ENCODE assay signal across 24 cellular contexts in the genomic region with DNA sequence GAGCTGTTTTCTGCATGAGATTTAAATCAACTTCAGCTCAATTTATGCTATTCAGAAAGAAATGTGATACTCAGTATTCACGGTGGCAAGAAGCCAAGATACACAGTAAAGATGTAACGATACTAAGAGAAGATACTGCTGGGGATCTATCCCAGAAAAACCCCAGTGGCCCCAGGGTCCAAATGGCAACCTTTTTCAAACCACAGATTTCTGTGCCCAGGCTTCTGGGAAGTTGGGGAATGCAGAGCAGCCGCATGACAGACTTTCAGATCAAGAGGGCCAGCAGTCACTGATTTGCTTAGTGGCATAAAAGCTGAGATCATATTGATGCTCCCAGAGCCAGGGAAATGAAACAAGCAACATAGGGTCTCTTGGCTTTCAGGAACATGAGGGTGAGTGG.
A peak's percentile ranks its signal among the peaks of the same experiment; 100 is the strongest.
DNase-seq lines count a peak whose midpoint lies in the region; ATAC-seq and TF ChIP-seq lines count a peak whose summit lies in the region.
"Had no signal": no experiment of that assay in that cellular context is flagged by ENCODE, and none has a peak within 500 bp of the region (broad histone marks: within the 10 kb centered on the region; RNA-seq: fewer than 3 reads in every experiment).

No MANE protein-coding gene starts in this region.

- TF ChIP-seq EP300 in sigmoid colon (IDR thresholded peaks at IDR 0.05) = no peak

- H3K4me3 ChIP-seq in AG10803 (ENCODE audit: low read length) (no peak overlapping the region), fibroblast of the aortic adventitia (ENCODE audit: low read depth, low read length) (no peak overlapping the region), sigmoid colon (no peak overlapping the region)
- H3K4me3 ChIP-seq: cardiac muscle cell, spleen had no signal

- CTCF ChIA-PET in activated CD8-positive, alpha-beta T cell treated with anti-CD3 and anti-CD28 coated beads, Interleukin-2, amount 10 ng/mL, durations not matched to agents 7 days and 5 days (lab: Charles Lee) = no interaction called here

- H3K27me3 ChIP-seq in sigmoid colon = no peaks in the 10 kb centered on the region
- H3K27me3 ChIP-seq: cardiac muscle cell, foreskin keratinocyte, spleen had no signal

- no peaks in the 10 kb centered on the region for H3K36me3 ChIP-seq in sigmoid colon
- H3K36me3 ChIP-seq: cardiac muscle cell, spleen had no signal

- H3K27ac ChIP-seq in sigmoid colon = no peak overlapping the region
- H3K27ac ChIP-seq: cardiac muscle cell, foreskin keratinocyte, spleen had no signal

- no peaks in the 10 kb centered on the region for H3K27me3 Mint-ChIP-seq in activated CD8-positive, alpha-beta T cell treated with anti-CD3 and anti-CD28 coated beads, Interleukin-2, amount 10 ng/mL, durations not matched to agents 7 days and 5 days (ENCODE audit: low read depth)
- H3K27me3 Mint-ChIP-seq: activated B cell treated with CpG ODN at 0.5 μM for 24 hours; activated naive CD8-positive, alpha-beta T cell treated with anti-CD3 and anti-CD28 coated beads, Interleukin-2, amount 50 U/mL, for 24 hours; IgD-negative memory B cell had no signal

- POLR2A ChIA-PET in activated CD8-positive, alpha-beta T cell treated with anti-CD3 and anti-CD28 coated beads, Interleukin-2, amount 10 ng/mL, durations not matched to agents 7 days and 5 days (lab: Charles Lee) = no interaction called here

- no peaks in the 10 kb centered on the region for H3K9me3 ChIP-seq in sigmoid colon
- H3K9me3 ChIP-seq: spleen had no signal

- H3K4me1 Mint-ChIP-seq in activated CD8-positive, alpha-beta T cell treated with anti-CD3 and anti-CD28 coated beads, Interleukin-2, amount 10 ng/mL, durations not matched to agents 7 days and 5 days (ENCODE audit: low read depth) = no peaks in the 10 kb centered on the region
- H3K4me1 Mint-ChIP-seq: activated B cell treated with CpG ODN at 0.5 μM for 24 hours; activated naive CD8-positive, alpha-beta T cell treated with anti-CD3 and anti-CD28 coated beads, Interleukin-2, amount 50 U/mL, for 24 hours; CD14-positive monocyte; IgD-negative memory B cell had no signal

- 40 to 72% methylated on average over 3 of the region's 3 CpGs for WGBS in sigmoid colon, 2 donors

- TF ChIP-seq POLR2A in sigmoid colon (IDR thresholded peaks at IDR 0.05) = no peak

- no peaks in the 10 kb centered on the region for H3K36me3 Mint-ChIP-seq in activated CD8-positive, alpha-beta T cell treated with anti-CD3 and anti-CD28 coated beads, Interleukin-2, amount 10 ng/mL, durations not matched to agents 7 days and 5 days (ENCODE audit: low read depth)
- H3K36me3 Mint-ChIP-seq: CD14-positive monocyte, IgD-negative memory B cell had no signal

- ATAC-seq in activated CD8-positive, alpha-beta T cell treated with anti-CD3 and anti-CD28 coated beads, Interleukin-2, amount 10 ng/mL, durations not matched to agents 7 days and 5 days = no peak
- ATAC-seq: activated naive CD8-positive, alpha-beta T cell treated with anti-CD3 and anti-CD28 coated beads, Interleukin-2, amount 50 U/mL, for 24 hours; foreskin keratinocyte had no signal

- no peak overlapping the region for H3K4me3 Mint-ChIP-seq in activated CD8-positive, alpha-beta T cell treated with anti-CD3 and anti-CD28 coated beads, Interleukin-2, amount 10 ng/mL, durations not matched to agents 7 days and 5 days
- H3K4me3 Mint-ChIP-seq: activated B cell treated with CpG ODN at 0.5 μM for 24 hours; activated naive CD8-positive, alpha-beta T cell treated with anti-CD3 and anti-CD28 coated beads, Interleukin-2, amount 50 U/mL, for 24 hours; CD14-positive monocyte; IgD-negative memory B cell had no signal

- no peak for TF ChIP-seq CTCF in AG10803 (conservative IDR thresholded peaks at IDR 0.05; ENCODE audit: low read length)
- no peak for TF ChIP-seq CTCF in fibroblast of the aortic adventitia (IDR thresholded peaks at IDR 0.05; ENCODE audit: insufficient read depth, low read length)
- TF ChIP-seq CTCF in sigmoid colon (IDR thresholded peaks at IDR 0.05) = no peak

- H3K4me1 ChIP-seq in sigmoid colon = no peaks in the 10 kb centered on the region
- H3K4me1 ChIP-seq: foreskin keratinocyte, spleen had no signal

- intact Hi-C loops in sigmoid colon (cut with DNase I) = no loop called here

- no peak overlapping the region for H3K27ac Mint-ChIP-seq in activated CD8-positive, alpha-beta T cell treated with anti-CD3 and anti-CD28 coated beads, Interleukin-2, amount 10 ng/mL, durations not matched to agents 7 days and 5 days
- H3K27ac Mint-ChIP-seq: activated B cell treated with CpG ODN at 0.5 μM for 24 hours; activated naive CD8-positive, alpha-beta T cell treated with anti-CD3 and anti-CD28 coated beads, Interleukin-2, amount 50 U/mL, for 24 hours; IgD-negative memory B cell had no signal

- DNase-seq in AG10803 (ENCODE audit: low read depth) = peak; percentile 0
- peak; percentile 74 for DNase-seq in M059J (ENCODE audit: low read depth)
- DNase-seq in astrocyte of the hippocampus (ENCODE audit: low read depth, low spot score) = peak; percentile 63
- peak; percentile 4 for DNase-seq in fibroblast of the aortic adventitia (ENCODE audit: low read depth)
- no peak for DNase-seq in NCI-H526 (lab: John Stamatoyannopoulos, UW)
- no peak for DNase-seq in NCI-H226
- DNase-seq in sigmoid colon = no peak
- no peak for DNase-seq in activated CD8-positive, alpha-beta T cell treated with anti-CD3 and anti-CD28 coated beads, Interleukin-2, amount 10 ng/mL, durations not matched to agents 7 days and 5 days
- DNase-seq: activated B cell treated with CpG ODN at 0.5 μM for 24 hours; activated CD4-positive, alpha-beta T cell treated with anti-CD3 and anti-CD28 coated beads, Interleukin-2, amount 50 U/mL, for 4 hours; activated effector memory CD4-positive, alpha-beta T cell treated with Interleukin-2 at 50 U/mL for 16 hours; activated naive CD8-positive, alpha-beta T cell treated with anti-CD3 and anti-CD28 coated beads, Interleukin-2, amount 50 U/mL, for 24 hours; foreskin keratinocyte; GDM1; HCEC 1CT; NCI-H187 treated with DMSO at 0.1 percent for 48 hours; nucleus accumbens; spleen; stimulated activated CD4-positive, alpha-beta T cell treated with anti-CD3 and anti-CD28 coated beads, Interleukin-4, amount 100 ng/mL, for 24 hours; stimulated activated naive CD4-positive, alpha-beta T cell treated with Interleukin-2 at 50 U/mL for 16 hours; T1000 had no signal

- no peaks in the 10 kb centered on the region for H3K9me3 Mint-ChIP-seq in activated CD8-positive, alpha-beta T cell treated with anti-CD3 and anti-CD28 coated beads, Interleukin-2, amount 10 ng/mL, durations not matched to agents 7 days and 5 days (ENCODE audit: insufficient read depth)
- H3K9me3 Mint-ChIP-seq: activated B cell treated with CpG ODN at 0.5 μM for 24 hours; activated naive CD8-positive, alpha-beta T cell treated with anti-CD3 and anti-CD28 coated beads, Interleukin-2, amount 50 U/mL, for 24 hours; CD14-positive monocyte; IgD-negative memory B cell had no signal

Comparison
In these comparisons a context has a peak if more than half of its experiments do, and no peak if none do; other contexts are left out.
1. DNase-seq: peak in AG10803 (single experiment), M059J (single experiment), astrocyte of the hippocampus (single experiment) and fibroblast of the aortic adventitia (single experiment); none in NCI-H526 (0 of 2), NCI-H226 (single experiment), sigmoid colon (single experiment) and activated CD8-positive, alpha-beta T cell treated with anti-CD3 and anti-CD28 coated beads, Interleukin-2, amount 10 ng/mL, durations not matched to agents 7 days and 5 days (single experiment).